11 cellular contexts compared by ENCODE assay signal in the genomic region with DNA sequence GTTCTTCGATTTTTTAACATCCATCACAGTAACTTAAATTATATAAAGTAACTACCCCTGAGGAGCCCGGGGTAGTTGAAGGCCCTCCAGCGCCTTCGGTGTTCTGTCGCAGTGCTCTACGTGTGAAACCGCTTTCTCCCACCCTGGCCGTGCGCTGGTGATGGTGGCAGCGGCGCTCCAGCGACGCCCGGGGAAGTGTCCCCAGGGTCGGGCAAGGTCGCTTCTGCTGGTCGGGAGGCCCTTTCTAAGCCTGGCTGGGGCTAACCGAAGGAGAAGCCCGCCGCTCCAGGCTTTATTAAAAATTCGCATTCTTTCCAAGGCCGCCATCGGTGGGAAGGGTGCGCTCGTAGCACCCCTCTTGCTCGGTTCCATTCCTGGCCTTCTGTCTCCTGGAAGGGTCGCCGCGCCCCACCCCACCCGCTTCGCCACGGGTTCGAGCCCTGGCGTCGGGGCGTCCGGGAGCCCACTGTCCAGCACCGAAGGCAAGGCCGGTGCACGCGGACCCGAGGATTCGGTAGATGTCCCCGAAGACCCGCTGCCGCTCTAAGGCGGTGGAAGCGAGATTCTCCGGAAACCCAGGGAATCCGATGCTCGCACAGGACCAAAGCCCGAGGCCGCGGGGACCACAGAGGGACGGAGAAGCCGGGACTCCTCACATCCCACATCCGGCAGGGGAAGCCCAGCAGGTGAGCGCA. TPM values are rescaled to one million over a fixed set of nuclear protein-coding genes. Genes with fewer than 3 reads are reported as not detected.
A peak's percentile ranks its signal among the peaks of the same experiment; 100 is the strongest.
DNase-seq lines count a peak whose midpoint lies in the region; ATAC-seq and TF ChIP-seq lines count a peak whose summit lies in the region.
"Had no signal": no experiment of that assay in that cellular context is flagged by ENCODE, and none has a peak within 500 bp of the region (broad histone marks: within the 10 kb centered on the region; RNA-seq: fewer than 3 reads in every experiment).

No MANE protein-coding gene starts in this region.

- H3K27me3 ChIP-seq in BJ (ENCODE audit: control insufficient read depth, insufficient read depth, low read length) (peaks cover 3% of the 10 kb centered on the region; the same call in 1 of the 2 replicates), parathyroid adenoma (ENCODE audit: control insufficient read depth, insufficient read depth, low read length) (no peaks in the 10 kb centered on the region), body of pancreas (no peaks in the 10 kb centered on the region)
- H3K27me3 ChIP-seq: ovary had no signal

- H3K27ac ChIP-seq in parathyroid adenoma: no peak overlapping the region
- H3K27ac ChIP-seq in body of pancreas: no peak overlapping the region
- H3K27ac ChIP-seq: ovary had no signal

- peak overlapping the region; percentile 13 for H3K4me3 Mint-ChIP-seq in activated T-helper 17 cell treated with anti-CD3 and anti-CD28 coated beads, Interleukin-2, amount 50 U/mL, for 72 hours

- no peaks in the 10 kb centered on the region for H3K4me1 Mint-ChIP-seq in activated T-helper 17 cell treated with anti-CD3 and anti-CD28 coated beads, Interleukin-2, amount 50 U/mL, for 72 hours

- TF ChIP-seq POLR2A in body of pancreas (IDR thresholded peaks at IDR 0.05): no peak

- H3K4me2 ChIP-seq in parathyroid adenoma (ENCODE audit: low read length): peak overlapping the region; percentile 69

- peak overlapping the region; percentile 43 for H3K4me3 ChIP-seq in BJ (ENCODE audit: low read depth, low read length)
- peak overlapping the region; percentile 48 for H3K4me3 ChIP-seq in fibroblast of villous mesenchyme (ENCODE audit: low read depth, low read length)
- peak overlapping the region; percentile 45 for H3K4me3 ChIP-seq in parathyroid adenoma (ENCODE audit: low read depth, low read length)
- no peak overlapping the region for H3K4me3 ChIP-seq in body of pancreas

- H3K79me2 ChIP-seq in parathyroid adenoma: no peaks in the 10 kb centered on the region

- H3K9me3 Mint-ChIP-seq in activated T-helper 17 cell treated with anti-CD3 and anti-CD28 coated beads, Interleukin-2, amount 50 U/mL, for 72 hours: no peaks in the 10 kb centered on the region

- TF ChIP-seq CTCF in BJ (IDR thresholded peaks at IDR 0.05; ENCODE audit: insufficient read depth, low read depth, low read length) (no peak), fibroblast of villous mesenchyme (IDR thresholded peaks at IDR 0.05; ENCODE audit: insufficient read depth, low read depth, low read length) (no peak), parathyroid adenoma (IDR thresholded peaks at IDR 0.05) (no peak), body of pancreas (IDR thresholded peaks at IDR 0.05) (no peak)

- H3K27me3 Mint-ChIP-seq in activated T-helper 17 cell treated with anti-CD3 and anti-CD28 coated beads, Interleukin-2, amount 50 U/mL, for 72 hours: peaks cover 6% of the 10 kb centered on the region

- no peaks in the 10 kb centered on the region for H3K36me3 ChIP-seq in BJ (ENCODE audit: control insufficient read depth, insufficient read depth, low read length)
- no peaks in the 10 kb centered on the region for H3K36me3 ChIP-seq in parathyroid adenoma (ENCODE audit: control insufficient read depth, insufficient read depth, low read length)
- no peaks in the 10 kb centered on the region for H3K36me3 ChIP-seq in body of pancreas (replicated peaks in 1 of 2; ENCODE audit: insufficient read depth in 1 of 2, low read depth in 2 of 2)
- H3K36me3 ChIP-seq: ovary had no signal

- H3K9ac ChIP-seq in parathyroid adenoma: no peak overlapping the region

- DNase-seq in BJ (ENCODE audit: low read depth): no peak
- DNase-seq in fibroblast of villous mesenchyme (ENCODE audit: low read depth): no peak
- DNase-seq in body of pancreas: no peak
- DNase-seq in SHP77 (lab: John Stamatoyannopoulos, UW): no peak
- no peak for DNase-seq in HK-2 (ENCODE audit: unreplicated experiment)
- DNase-seq in head of caudate nucleus: no peak
- DNase-seq: activated CD8-positive, alpha-beta memory T cell treated with anti-CD3 and anti-CD28 coated beads, Interleukin-2, amount 50 U/mL, for 48 hours; NCI-H226; ovary had no signal

- POLR2A ChIA-PET in BJ (lab: Charles Lee): interaction anchor here (0.6 kb wide), 1 partner anchor 39 kb away, joined by 3 read pairs; no protein-coding TSS in a partner anchor

- H2AFZ ChIP-seq in parathyroid adenoma: peak overlapping the region; percentile 69

- no peaks in the 10 kb centered on the region for H3K36me3 Mint-ChIP-seq in activated T-helper 17 cell treated with anti-CD3 and anti-CD28 coated beads, Interleukin-2, amount 50 U/mL, for 72 hours (ENCODE audit: low read depth)

- H3K27ac Mint-ChIP-seq in activated T-helper 17 cell treated with anti-CD3 and anti-CD28 coated beads, Interleukin-2, amount 50 U/mL, for 72 hours: no peak overlapping the region

- H3K9me3 ChIP-seq in parathyroid adenoma (ENCODE audit: control insufficient read depth, low read length): no peaks in the 10 kb centered on the region
- H3K9me3 ChIP-seq in body of pancreas: no peaks in the 10 kb centered on the region
- H3K9me3 ChIP-seq: ovary had no signal

- intact Hi-C loops in body of pancreas (cut with DNase I) (no loop called here), head of caudate nucleus (cut with DNase I) (no loop called here)

- ATAC-seq in activated T-helper 17 cell treated with anti-CD3 and anti-CD28 coated beads, Interleukin-2, amount 50 U/mL, for 72 hours (replicated peaks): no peak
- no peak for ATAC-seq in body of pancreas

- H3K4me1 ChIP-seq in parathyroid adenoma: no peaks in the 10 kb centered on the region
- H3K4me1 ChIP-seq in body of pancreas: peaks cover 20% of the 10 kb centered on the region

- CTCF ChIA-PET in BJ (lab: Yijun Ruan, JAX): interaction anchor here (1.0 to 2.1 kb wide), 4 partner anchors 12 to 16 kb away, joined by 3 to 13 read pairs (median 8); no protein-coding TSS in a partner anchor

- WGBS in body of pancreas, 2 donors: 28 to 49% methylated on average over 40 to 58 of the region's 58 CpGs

RNA-seq across cellular contexts. Expression of a gene that starts 0.8 kb away (rescaled TPM):
- 0.22 and 0.23 TPM in 2 replicates for polyA plus RNA-seq in BJ (2011; rRNA removed)
- polyA minus RNA-seq in BJ (2011; rRNA and poly(A)+ RNA removed): not detected in 2 replicates
- under 1 TPM; 0.17 to 0.48 TPM for total RNA-seq in activated T-helper 17 cell treated with anti-CD3 and anti-CD28 coated beads, Interleukin-2, amount 50 U/mL, for 72 hours
- total RNA-seq in fibroblast of villous mesenchyme (under 0.01 TPM in 1 of 2 replicates, not detected in the other), body of pancreas (not detected)
- total RNA-seq: ovary had no signal
- polyA plus RNA-seq: ovary had no signal

RNA-seq across cellular contexts. Expression of a gene that starts 39.2 kb away (rescaled TPM):
- 16.9 and 23.3 TPM in 2 replicates for polyA plus RNA-seq in BJ (2011; rRNA removed)
- polyA minus RNA-seq in BJ (2011; rRNA and poly(A)+ RNA removed): 16.0 and 17.3 TPM in 2 replicates
- total RNA-seq in activated T-helper 17 cell treated with anti-CD3 and anti-CD28 coated beads, Interleukin-2, amount 50 U/mL, for 72 hours: 10 to 100 TPM; 14.5 to 17.8 TPM
- total RNA-seq in fibroblast of villous mesenchyme (38.0 and 44.0 TPM in 2 replicates), body of pancreas (10 to 100 TPM; 27.2 to 38.6 TPM)

Comparison
In these comparisons a context has a peak if more than half of its experiments do, and no peak if none do; other contexts are left out.
1. H3K4me3 ChIP-seq: peak in BJ (single experiment), fibroblast of villous mesenchyme (single experiment) and parathyroid adenoma (single experiment); none in body of pancreas (0 of 2).